Comparison of ENCODE assay signal across 6 cellular contexts in genomic region chr7:111381590-111381989, GRCh38.
"Had no signal": no experiment of that assay in that cellular context is flagged by ENCODE, and none has a peak within 500 bp of the region (broad histone marks: within the 10 kb centered on the region; RNA-seq: fewer than 3 reads in every experiment).

No MANE protein-coding gene starts in this region.

- FAIRE-seq: G401.6, GM12891, GM12892, GM19239 had no signal

- DNase-seq: GDM1, GF-D8 had no signal
